11 cellular contexts compared by ENCODE assay signal in the genomic region with DNA sequence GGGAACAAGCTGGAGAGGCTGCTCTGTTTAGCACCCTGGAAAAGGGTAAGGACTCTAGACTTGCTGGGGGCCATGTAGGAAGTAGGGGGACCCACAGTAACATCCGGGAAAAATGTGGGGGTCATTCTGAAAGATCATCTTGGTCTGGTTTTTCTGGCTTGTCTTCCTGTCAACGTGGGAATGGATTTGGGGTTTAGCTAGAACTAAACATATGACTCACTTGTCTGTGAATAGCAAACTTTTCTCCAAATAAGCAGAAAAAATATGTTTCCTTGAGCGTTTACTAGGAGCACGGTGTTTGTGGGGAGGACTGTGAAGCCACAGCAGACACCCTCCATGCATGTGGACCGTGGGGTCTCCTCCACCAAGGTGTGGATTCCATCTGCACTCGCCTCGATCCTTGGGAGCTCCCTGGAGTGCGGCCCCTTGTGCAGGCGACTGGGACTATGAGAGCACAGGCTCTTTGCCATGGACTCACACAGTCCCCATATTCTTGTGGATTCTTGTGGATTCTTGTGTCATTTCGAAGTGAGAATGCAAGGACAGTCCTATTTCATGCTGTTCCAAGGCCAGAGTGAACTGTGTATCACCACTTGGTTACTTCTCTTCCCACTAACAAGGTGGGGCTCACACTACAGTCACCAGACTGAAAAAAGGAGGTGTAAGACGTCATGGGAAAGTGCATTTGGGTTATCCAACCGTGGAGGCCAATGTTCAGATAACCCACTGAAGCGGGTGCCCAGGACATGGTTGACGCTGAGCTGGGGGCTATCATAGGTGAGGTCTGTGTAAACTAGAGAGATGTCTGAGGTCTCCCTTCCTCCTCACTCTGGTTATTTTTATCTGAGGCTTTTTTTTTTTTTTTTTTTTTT. TPM values are rescaled to one million over a fixed set of nuclear protein-coding genes. Genes with fewer than 3 reads are reported as not detected.
A peak's percentile ranks its signal among the peaks of the same experiment; 100 is the strongest.
DNase-seq lines count a peak whose midpoint lies in the region; ATAC-seq and TF ChIP-seq lines count a peak whose summit lies in the region.
"Had no signal": no experiment of that assay in that cellular context is flagged by ENCODE, and none has a peak within 500 bp of the region (broad histone marks: within the 10 kb centered on the region; RNA-seq: fewer than 3 reads in every experiment).

No MANE protein-coding gene starts in this region.

- H3K4me3 ChIP-seq in fibroblast of lung (replicated peaks in 1 of 4; ENCODE audit: control extremely low read depth in 1 of 4, insufficient read depth in 1 of 4, low read depth in 3 of 4, low read length in 4 of 4) = no peak overlapping the region

- TF ChIP-seq CTCF in fibroblast of lung (conservative IDR thresholded peaks at IDR 0.05 in 1 of 2, IDR thresholded peaks at IDR 0.05 in 1 of 2; ENCODE audit: low read depth in 1 of 2, low read length in 2 of 2) (no peak), type B pancreatic cell (conservative IDR thresholded peaks at IDR 0.05) (no peak)

- ATAC-seq in GM18907 (IDR thresholded peaks at IDR 0.05; ENCODE audit: unreplicated experiment) = peak; percentile 44
- peak; percentile 57 for ATAC-seq in HG03565 (IDR thresholded peaks at IDR 0.05; ENCODE audit: unreplicated experiment)
- ATAC-seq: left colon had no signal

- H3K27ac Mint-ChIP-seq in type B pancreatic cell = peak overlapping the region; percentile 66

- H3K4me2 ChIP-seq in fibroblast of lung (ENCODE audit: extremely low read depth, insufficient read depth, low read length) = no peak overlapping the region

- H2AFZ ChIP-seq in fibroblast of lung (ENCODE audit: low read length) = peak overlapping the region; percentile 11

- no peaks in the 10 kb centered on the region for H3K36me3 Mint-ChIP-seq in type B pancreatic cell

- DNase-seq in fibroblast of lung (ENCODE audit: low read depth in 2 of 2) = peak; percentile 41 to 68
- DNase-seq in type B pancreatic cell (ENCODE audit: extremely low spot score, unreplicated experiment) = no peak
- no peak for DNase-seq in globus pallidus (ENCODE audit: low spot score)
- no peak for DNase-seq in GF-D8 (lab: John Stamatoyannopoulos, UW)
- no peak for DNase-seq in NOMO-1 treated with DMSO at 0.1 percent for 48 hours (lab: John Stamatoyannopoulos, UW; ENCODE audit: unreplicated experiment)
- DNase-seq: left colon, NCI-H524, SW 1271 had no signal

- H3K27me3 Mint-ChIP-seq in type B pancreatic cell = no peaks in the 10 kb centered on the region

- H3K79me2 ChIP-seq in fibroblast of lung (ENCODE audit: control insufficient read depth, insufficient read depth, low read length) = no peaks in the 10 kb centered on the region

- no peaks in the 10 kb centered on the region for H3K9me3 ChIP-seq in fibroblast of lung (ENCODE audit: control insufficient read depth, insufficient read depth, low read depth, low read length)

- no peaks in the 10 kb centered on the region for H3K36me3 ChIP-seq in fibroblast of lung (ENCODE audit: control insufficient read depth, insufficient read depth, low read length)

- H3K9ac ChIP-seq in fibroblast of lung (ENCODE audit: insufficient read depth, low read length) = no peak overlapping the region

- H3K9me3 Mint-ChIP-seq in type B pancreatic cell = peaks cover 3% of the 10 kb centered on the region

- H3K4me1 Mint-ChIP-seq in type B pancreatic cell (ENCODE audit: unreplicated experiment) = peaks cover 6% of the 10 kb centered on the region

- no peak overlapping the region for H3K27ac ChIP-seq in fibroblast of lung (ENCODE audit: insufficient read depth, low read length)

- no peaks in the 10 kb centered on the region for H4K20me1 ChIP-seq in fibroblast of lung (ENCODE audit: control insufficient read depth, extremely low read depth, insufficient read depth, low read length)

- no peaks in the 10 kb centered on the region for H3K27me3 ChIP-seq in fibroblast of lung (ENCODE audit: control insufficient read depth, insufficient read depth, low read length)

- H3K4me3 Mint-ChIP-seq in type B pancreatic cell = no peak overlapping the region

- H3K4me1 ChIP-seq in fibroblast of lung (ENCODE audit: control insufficient read depth, extremely low read depth, insufficient read depth, low read length) = peaks cover 7% of the 10 kb centered on the region

RNA-seq across cellular contexts. Expression of a gene that starts 25.5 kb away (rescaled TPM):
- total RNA-seq in fibroblast of lung = not detected in 2 replicates
- not detected in 2 replicates for polyA plus RNA-seq in fibroblast of lung
- not detected in 2 replicates for polyA plus RNA-seq in fibroblast of lung (2012)
- not detected in 2 replicates for polyA minus RNA-seq in fibroblast of lung (ENCODE audit: low replicate concordance)
- total RNA-seq in type B pancreatic cell (ENCODE audit: low replicate concordance) = not detected in 2 replicates
- total RNA-seq: left colon, osteocyte had no signal

Comparison
In these comparisons a context has a peak if more than half of its experiments do, and no peak if none do; other contexts are left out.
1. DNase-seq: peak in fibroblast of lung (2 of 2); none in type B pancreatic cell (single experiment), globus pallidus (single experiment), GF-D8 (single experiment) and NOMO-1 treated with DMSO at 0.1 percent for 48 hours (single experiment).